17 cellular contexts compared by ENCODE assay signal in genomic region chr10:113639966-113640365, GRCh38. TPM values are rescaled to one million over a fixed set of nuclear protein-coding genes. Genes with fewer than 3 reads are reported as not detected.
DNase-seq lines count a peak whose midpoint lies in the region; ATAC-seq and TF ChIP-seq lines count a peak whose summit lies in the region.
"Had no signal": no experiment of that assay in that cellular context is flagged by ENCODE, and none has a peak within 500 bp of the region (broad histone marks: within the 10 kb centered on the region; RNA-seq: fewer than 3 reads in every experiment).

No MANE protein-coding gene starts in this region.

- no peak overlapping the region for H3K4me3 ChIP-seq in right atrium auricular region
- no peak overlapping the region for H3K4me3 ChIP-seq in heart right ventricle
- no peak overlapping the region for H3K4me3 ChIP-seq in gastrocnemius medialis

- H3K36me3 ChIP-seq in right atrium auricular region (peaks cover 50% of the 10 kb centered on the region), heart right ventricle (peaks cover 0 to 53% (median 4%) of the 10 kb centered on the region in 9 donors), gastrocnemius medialis (peaks cover 0 to 76% of the 10 kb centered on the region in 2 donors)

- WGBS in heart right ventricle, 2 donors, result 51 to 59% methylated on average over 3 of the region's 3 CpGs

- TF ChIP-seq CTCF in right atrium auricular region (IDR thresholded peaks at IDR 0.05), result no peak
- TF ChIP-seq CTCF in heart right ventricle (IDR thresholded peaks at IDR 0.05), result no peak
- TF ChIP-seq CTCF in gastrocnemius medialis (IDR thresholded peaks at IDR 0.05 in 4 of 5, conservative IDR thresholded peaks at IDR 0.05 in 1 of 5), result no peak

- DNase-seq in right atrium auricular region (ENCODE audit: low spot score) (no peak), heart right ventricle (no peak), left kidney (ENCODE audit: low read depth, low spot score) (peak; percentile 13), gastrocnemius medialis (no peak), cerebellar cortex (ENCODE audit: low spot score) (no peak)
- DNase-seq in activated CD8-positive, alpha-beta memory T cell treated with anti-CD3 and anti-CD28 coated beads, Interleukin-2, amount 50 U/mL, for 4 hours, result no peak
- DNase-seq: Caco-2; CD4-positive, CD25-positive, alpha-beta regulatory T cell; CD8-positive, alpha-beta T cell; DMS153; DND-41; GOT3; H7; HCEC 1CT had no signal

- no peak for TF ChIP-seq POLR2A in gastrocnemius medialis (IDR thresholded peaks at IDR 0.05)

- H3K9me3 ChIP-seq in right atrium auricular region, result no peaks in the 10 kb centered on the region
- no peaks in the 10 kb centered on the region for H3K9me3 ChIP-seq in heart right ventricle
- H3K9me3 ChIP-seq in gastrocnemius medialis, result no peaks in the 10 kb centered on the region
- H3K9me3 ChIP-seq: Caco-2 had no signal

- intact Hi-C loops in heart right ventricle (cut with DNase I), result no loop called here
- intact Hi-C loops in gastrocnemius medialis (cut with DNase I; ENCODE audit: low total_unique reads), result no loop called here

- in situ Hi-C loops in gastrocnemius medialis (cut with MboI; ENCODE audit: low sequenced_read_pairs in 4 of 4), result no loop called here

- no peaks in the 10 kb centered on the region for H3K27me3 ChIP-seq in right atrium auricular region
- peaks cover 0 to 7% (median 0%) of the 10 kb centered on the region in 7 donors for H3K27me3 ChIP-seq in heart right ventricle
- no peaks in the 10 kb centered on the region for H3K27me3 ChIP-seq in gastrocnemius medialis

- ATAC-seq in heart right ventricle, result no peak
- ATAC-seq in gastrocnemius medialis, result peak; percentile 64 to 85
- ATAC-seq: CD8-positive, alpha-beta T cell had no signal

- peak overlapping the region; percentile 14 to 39 for H3K27ac ChIP-seq in right atrium auricular region
- peak overlapping the region in 4 of 10 donors; percentile 7 to 87 (median 31) for H3K27ac ChIP-seq in heart right ventricle
- peak overlapping the region; percentile 81 to 96 (median 96) for H3K27ac ChIP-seq in gastrocnemius medialis
- H3K27ac ChIP-seq: C4-2B had no signal

- H3K4me1 ChIP-seq in right atrium auricular region (peaks cover 0 to 25% of the 10 kb centered on the region in 2 donors), heart right ventricle (peaks cover 0 to 65% (median 22%) of the 10 kb centered on the region in 9 donors), gastrocnemius medialis (peaks cover 38 to 48% of the 10 kb centered on the region in 2 donors)

RNA-seq across cellular contexts. Expression of gene NRAP, which starts 23.9 kb away (rescaled TPM):
- 100 to 1,000 TPM; 229 to 610 TPM for total RNA-seq in right atrium auricular region
- total RNA-seq in heart right ventricle, result 1,000 to 10,000 TPM in 6 of 10 donors, 100 to 1,000 TPM in 4; 633 to 1,999 (median 1,413) TPM
- polyA plus RNA-seq in heart right ventricle, result 100 to 1,000 TPM; 168 to 226 TPM
- total RNA-seq in gastrocnemius medialis, result 1,000 to 10,000 TPM in 3 of 4 donors, 100 to 1,000 TPM in 1; 811 to 2,339 (median 1,413) TPM
- total RNA-seq: A172; CD4-positive, CD25-positive, alpha-beta regulatory T cell; CD8-positive, alpha-beta T cell had no signal
- polyA plus RNA-seq: BJ; CD4-positive, CD25-positive, alpha-beta regulatory T cell had no signal

RNA-seq across cellular contexts. Expression of gene CASP7, which starts 39.7 kb away (rescaled TPM):
- total RNA-seq in right atrium auricular region, result 1 to 10 TPM; 7.2 to 9.5 TPM
- total RNA-seq in heart right ventricle, result 10 to 100 TPM in 4 of 10 donors, 1 to 10 TPM in 6; 5.7 to 22.3 (median 7.8) TPM
- polyA plus RNA-seq in heart right ventricle, result 10 to 100 TPM in 1 of 2 donors, 1 to 10 TPM in 1; 5.6 to 12.2 TPM
- total RNA-seq in gastrocnemius medialis, result 10 to 100 TPM in 2 of 4 donors, 1 to 10 TPM in 2; 5.3 to 23.9 (median 8.9) TPM

Comparison
In these comparisons a context has a peak if more than half of its experiments do, and no peak if none do; other contexts are left out.
1. ATAC-seq: peak in gastrocnemius medialis (2 of 2); none in heart right ventricle (0 of 8).